ENCODE assay signal across 6 cellular contexts in the genomic region with DNA sequence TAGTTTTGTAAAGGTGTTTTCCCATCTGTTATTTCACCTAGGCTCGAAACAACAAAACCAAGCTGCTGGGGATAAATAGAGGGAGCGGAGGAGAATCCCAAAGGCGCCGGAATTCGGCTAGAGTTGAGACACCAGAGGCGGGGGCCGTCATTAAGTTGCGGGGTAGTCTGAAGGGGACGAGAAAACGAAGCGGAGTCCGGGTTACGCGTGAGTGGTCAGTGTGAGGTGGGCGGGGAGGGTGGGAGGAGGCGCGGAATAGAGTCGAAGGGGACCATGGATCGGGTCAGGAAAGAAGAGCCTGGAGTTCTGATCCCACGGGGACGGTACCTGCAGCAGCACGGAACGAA. TPM values are rescaled to one million over a fixed set of nuclear protein-coding genes. Genes with fewer than 3 reads are reported as not detected.
DNase-seq lines count a peak whose midpoint lies in the region; ATAC-seq and TF ChIP-seq lines count a peak whose summit lies in the region.

No MANE protein-coding gene starts in this region.

- H3K4me3 Mint-ChIP-seq in endodermal cell: peak overlapping the region; percentile 95

- H3K4me1 Mint-ChIP-seq in endodermal cell: peaks cover 12% of the 10 kb centered on the region

- 0 to 4% methylated on average over 11 to 23 of the region's 23 CpGs for WGBS in endodermal cell (ENCODE audit: insufficient coverage in 1 of 2, insufficient read length in 1 of 2), 2 experiments

- no peaks in the 10 kb centered on the region for H3K9me3 Mint-ChIP-seq in endodermal cell

- H3K9me3 ChIP-seq in endodermal cell (ENCODE audit: control insufficient read depth, low read length) (no peaks in the 10 kb centered on the region), skeletal muscle tissue (ENCODE audit: control insufficient read depth in 3 of 3, low read length in 3 of 3) (no peaks in the 10 kb centered on the region)

- peaks cover 59% of the 10 kb centered on the region for H3K36me3 Mint-ChIP-seq in endodermal cell (ENCODE audit: low read depth)

- peak overlapping the region; percentile 99 for H3K27ac Mint-ChIP-seq in endodermal cell

- H3K9ac ChIP-seq in endodermal cell (ENCODE audit: extremely low read depth, low read length, poor library complexity, severe bottlenecking) (peak overlapping the region; percentile 90), skeletal muscle tissue (ENCODE audit: low read depth in 1 of 3, low read length in 3 of 3) (peak overlapping the region; percentile 93 to 95 (median 94))

- peak overlapping the region; percentile 94 for H3K4me3 ChIP-seq in BJ (ENCODE audit: low read depth, low read length)
- H3K4me3 ChIP-seq in endodermal cell (ENCODE audit: low read length): peak overlapping the region; percentile 98
- H3K4me3 ChIP-seq in skeletal muscle tissue (ENCODE audit: low read length in 3 of 3): peak overlapping the region; percentile 78 to 99 (median 93)

- ATAC-seq in HG03280 (IDR thresholded peaks at IDR 0.05; ENCODE audit: unreplicated experiment): peak; percentile 3

- CTCF ChIA-PET in BJ (lab: Yijun Ruan, JAX): interaction anchor here (0.8 kb wide), 1 partner anchor 10 kb away, joined by 3 read pairs; no protein-coding TSS in a partner anchor

- TF ChIP-seq CTCF in BJ (IDR thresholded peaks at IDR 0.05; ENCODE audit: insufficient read depth, low read depth, low read length): no peak
- TF ChIP-seq CTCF in endodermal cell (conservative IDR thresholded peaks at IDR 0.05): no peak

- peaks cover 3% of the 10 kb centered on the region for H3K27me3 Mint-ChIP-seq in endodermal cell (ENCODE audit: insufficient read depth)

- no peaks in the 10 kb centered on the region for H3K4me1 ChIP-seq in endodermal cell (ENCODE audit: control insufficient read depth, insufficient read depth, low read length)
- peaks cover 13 to 26% (median 19%) of the 10 kb centered on the region in 3 donors for H3K4me1 ChIP-seq in skeletal muscle tissue (ENCODE audit: control insufficient read depth in 3 of 3, insufficient read depth in 3 of 3, low read length in 3 of 3)

- H3K27ac ChIP-seq in endodermal cell (ENCODE audit: low read depth, low read length) (peak overlapping the region; percentile 80), skeletal muscle tissue (ENCODE audit: low read depth, low read length) (peak overlapping the region; percentile 82)

- H3K27me3 ChIP-seq in BJ (ENCODE audit: control insufficient read depth, insufficient read depth, low read length) (no peaks in the 10 kb centered on the region), endodermal cell (ENCODE audit: control insufficient read depth, insufficient read depth, low read length, poor library complexity, severe bottlenecking) (no peaks in the 10 kb centered on the region), skeletal muscle tissue (ENCODE audit: control insufficient read depth in 3 of 3, insufficient read depth in 3 of 3, low read length in 3 of 3) (no peaks in the 10 kb centered on the region)

- H3K36me3 ChIP-seq in BJ (ENCODE audit: control insufficient read depth, insufficient read depth, low read length): peaks cover 29% of the 10 kb centered on the region
- peaks cover 51% of the 10 kb centered on the region for H3K36me3 ChIP-seq in endodermal cell (ENCODE audit: control insufficient read depth, insufficient read depth, low read length)
- peaks cover 43 to 49% (median 43%) of the 10 kb centered on the region in 3 donors for H3K36me3 ChIP-seq in skeletal muscle tissue (ENCODE audit: control insufficient read depth in 3 of 3, insufficient read depth in 3 of 3, low read length in 3 of 3)

- DNase-seq in BJ (ENCODE audit: low read depth) (no peak), endodermal cell (no peak), amniotic stem cell (lab: John Stamatoyannopoulos, UW) (no peak), RPMI8226 (no peak)

- POLR2A ChIA-PET in BJ (lab: Charles Lee): no interaction called here

RNA-seq across cellular contexts. Expression of gene SRPRA, which starts 0.4 kb away (rescaled TPM):
- polyA plus RNA-seq in BJ (2011; rRNA removed): 153 and 181 TPM in 2 replicates
- 92.8 and 124 TPM in 2 replicates for polyA minus RNA-seq in BJ (2011; rRNA and poly(A)+ RNA removed)
- total RNA-seq in endodermal cell: 10 to 100 TPM; 68.4 to 79.2 TPM
- 66.9 TPM for polyA plus RNA-seq in endodermal cell (2013, experiment 1 of 2)
- 59.0 TPM for polyA plus RNA-seq in endodermal cell (2013, experiment 2 of 2)
- 20.9 TPM for total RNA-seq in skeletal muscle tissue

RNA-seq across cellular contexts. Expression of gene FOXRED1, which starts 0.6 kb away (rescaled TPM):
- polyA plus RNA-seq in BJ (2011; rRNA removed): 11.4 and 18.3 TPM in 2 replicates
- 5.2 and 8.0 TPM in 2 replicates for polyA minus RNA-seq in BJ (2011; rRNA and poly(A)+ RNA removed)
- 10 to 100 TPM; 50.7 to 55.8 TPM for total RNA-seq in endodermal cell
- 42.8 TPM for polyA plus RNA-seq in endodermal cell (2013, experiment 1 of 2)
- 32.7 TPM for polyA plus RNA-seq in endodermal cell (2013, experiment 2 of 2)
- total RNA-seq in skeletal muscle tissue: 12.5 TPM

RNA-seq across cellular contexts. Expression of gene TIRAP, which starts 14.6 kb away (rescaled TPM):
- 5.8 and 7.2 TPM in 2 replicates for polyA plus RNA-seq in BJ (2011; rRNA removed)
- 10.2 and 12.0 TPM in 2 replicates for polyA minus RNA-seq in BJ (2011; rRNA and poly(A)+ RNA removed)
- total RNA-seq in endodermal cell (10 to 100 TPM in 1 of 2 donors, 1 to 10 TPM in 1; 9.2 to 11.4 TPM), skeletal muscle tissue (3.1 TPM)
- polyA plus RNA-seq in endodermal cell (2013, experiment 1 of 2): 5.8 TPM
- 5.9 TPM for polyA plus RNA-seq in endodermal cell (2013, experiment 2 of 2)

RNA-seq across cellular contexts. Expression of gene DCPS, which starts 35.5 kb away (rescaled TPM):
- polyA plus RNA-seq in BJ (2011; rRNA removed): 14.9 and 23.5 TPM in 2 replicates
- 7.6 and 12.7 TPM in 2 replicates for polyA minus RNA-seq in BJ (2011; rRNA and poly(A)+ RNA removed)
- total RNA-seq in endodermal cell: 10 to 100 TPM; 19.0 to 22.6 TPM
- 20.5 TPM for polyA plus RNA-seq in endodermal cell (2013, experiment 1 of 2)
- 19.2 TPM for polyA plus RNA-seq in endodermal cell (2013, experiment 2 of 2)
- 8.4 TPM for total RNA-seq in skeletal muscle tissue

RNA-seq across cellular contexts. Expression of gene FAM118B, which starts 56.8 kb away (rescaled TPM):
- 14.2 and 24.5 TPM in 2 replicates for polyA plus RNA-seq in BJ (2011; rRNA removed)
- polyA minus RNA-seq in BJ (2011; rRNA and poly(A)+ RNA removed): 5.2 and 5.5 TPM in 2 replicates
- total RNA-seq in endodermal cell: 10 to 100 TPM; 40.1 to 40.8 TPM
- 28.2 TPM for polyA plus RNA-seq in endodermal cell (2013, experiment 1 of 2)
- polyA plus RNA-seq in endodermal cell (2013, experiment 2 of 2): 33.3 TPM
- total RNA-seq in skeletal muscle tissue: 14.1 TPM
